Comparison of ENCODE assay signal across 8 cellular contexts in genomic region chr16:89971495-89972243, GRCh38. TPM values are rescaled to one million over a fixed set of nuclear protein-coding genes. Genes with fewer than 3 reads are reported as not detected.
A peak's percentile ranks its signal among the peaks of the same experiment; 100 is the strongest.
DNase-seq lines count a peak whose midpoint lies in the region; ATAC-seq and TF ChIP-seq lines count a peak whose summit lies in the region.

No MANE protein-coding gene starts in this region.

- TF ChIP-seq POLR2A in thyroid gland (IDR thresholded peaks at IDR 0.05): no peak

- WGBS in thyroid gland, 2 donors: 60 to 71% methylated on average over 20 to 27 of the region's 42 CpGs

- in situ Hi-C loops in KBM-7 (cut with MboI; ENCODE audit: low pct_unique_long_range_greater_than_20kb, low sequenced_read_pairs): no loop called here

- TF ChIP-seq CTCF in Caco-2 (IDR thresholded peaks at IDR 0.05; ENCODE audit: insufficient read depth in 1 of 2, low read depth in 1 of 2, low read length in 1 of 2, severe bottlenecking in 1 of 2, unreplicated experiment in 1 of 2): no peak
- no peak for TF ChIP-seq CTCF in ascending aorta (IDR thresholded peaks at IDR 0.05)
- TF ChIP-seq CTCF in thyroid gland (IDR thresholded peaks at IDR 0.05): no peak

- CTCF ChIA-PET in Caco-2 (lab: Charles Lee): interaction anchor here (1.9 kb wide), 1 partner anchor 53 kb away, joined by 5 read pairs; the partner anchor contains the start of gene MC1R

- intact Hi-C loops in Caco-2 (cut with micrococcal nuclease; ENCODE audit: unreplicated experiment): loop anchor here (2.0 kb wide), 1 partner anchor 47 kb away; the partner anchor contains the start of gene DBNDD1
- intact Hi-C loops in ascending aorta (cut with DNase I): loop anchor here (1.0 to 5.0 kb wide), 4 partner anchors 23 to 1159 kb away; partner anchors contain the start of genes APRT, DEF8 and TUBB3
- intact Hi-C loops in left colon (cut with DNase I, micrococcal nuclease): no loop called here
- intact Hi-C loops in thyroid gland (cut with DNase I): no loop called here

- H3K27me3 Mint-ChIP-seq in Caco-2 (ENCODE audit: insufficient read depth, unreplicated experiment): no peaks in the 10 kb centered on the region

- no peaks in the 10 kb centered on the region for H3K9me3 Mint-ChIP-seq in Caco-2 (ENCODE audit: unreplicated experiment)

- peak; percentile 2 for ATAC-seq in HG03432 (IDR thresholded peaks at IDR 0.05; ENCODE audit: unreplicated experiment)
- ATAC-seq in left colon: no peak

- peaks cover 8% of the 10 kb centered on the region for H3K36me3 ChIP-seq in Caco-2 (ENCODE audit: control insufficient read depth, insufficient read depth, low read length)
- H3K36me3 ChIP-seq in ascending aorta: no peaks in the 10 kb centered on the region
- H3K36me3 ChIP-seq in thyroid gland: no peaks in the 10 kb centered on the region

- peaks cover 54% of the 10 kb centered on the region for H3K36me3 Mint-ChIP-seq in Caco-2 (ENCODE audit: insufficient read depth, unreplicated experiment)

- POLR2A ChIA-PET in Caco-2 (lab: Charles Lee): interaction anchor here (0.6 to 0.9 kb wide), 3 partner anchors 24 to 426 kb away, joined by 3 to 7 read pairs (median 4); partner anchors contain the start of gene DEF8

- BruUV-seq in Caco-2 (replicated peaks; lab: Mats Ljungman, UMichigan): TSS peak; percentile 64

- H3K27ac ChIP-seq in ascending aorta: peak overlapping the region; percentile 93 to 94
- H3K27ac ChIP-seq in thyroid gland: peak overlapping the region; percentile 91 to 94 (median 93)

- H3K9me3 ChIP-seq in Caco-2: no peaks in the 10 kb centered on the region
- no peaks in the 10 kb centered on the region for H3K9me3 ChIP-seq in ascending aorta
- no peaks in the 10 kb centered on the region for H3K9me3 ChIP-seq in thyroid gland

- DNase-seq in Caco-2 (no peak), ascending aorta (ENCODE audit: low spot score in 2 of 2) (no peak), left colon (peak; percentile 41 to 48), thyroid gland (peak; percentile 20 to 32), KBM-7 (no peak), glomerular visceral epithelial cell (ENCODE audit: extremely low spot score) (no peak), NCI-H187 (lab: John Stamatoyannopoulos, UW) (no peak)

- H3K4me1 ChIP-seq in Caco-2 (peaks cover 14% of the 10 kb centered on the region), ascending aorta (peaks cover 11 to 13% of the 10 kb centered on the region in 2 donors), thyroid gland (peaks cover 16 to 20% of the 10 kb centered on the region in 2 donors)

- peak overlapping the region; percentile 100 for H3K27ac Mint-ChIP-seq in Caco-2 (ENCODE audit: unreplicated experiment)

- H3K4me3 ChIP-seq in Caco-2 (ENCODE audit: low read depth, low read length): peak overlapping the region; percentile 99
- H3K4me3 ChIP-seq in ascending aorta: peak overlapping the region; percentile 81 to 87
- H3K4me3 ChIP-seq in thyroid gland (replicated peaks in 1 of 3): peak overlapping the region; percentile 53 to 99 (median 88)

- H3K27me3 ChIP-seq in Caco-2 (replicated peaks; ENCODE audit: control insufficient read depth, insufficient read depth, low read length) (no peaks in the 10 kb centered on the region), ascending aorta (no peaks in the 10 kb centered on the region), thyroid gland (no peaks in the 10 kb centered on the region)

- H3K4me1 Mint-ChIP-seq in Caco-2 (ENCODE audit: low read depth, unreplicated experiment): peaks cover 28% of the 10 kb centered on the region

- peak overlapping the region; percentile 100 for H3K4me3 Mint-ChIP-seq in Caco-2 (ENCODE audit: unreplicated experiment)

RNA-seq across cellular contexts. Expression of gene DEF8, which starts 23.1 kb away (rescaled TPM):
- 132 and 145 TPM in 2 replicates for total RNA-seq in Caco-2 (2022)
- 34.5 TPM for total RNA-seq in ascending aorta
- total RNA-seq in left colon: 10 to 100 TPM; 25.4 to 34.0 TPM
- 10 to 100 TPM; 45.0 to 80.9 (median 72.1) TPM for total RNA-seq in thyroid gland

RNA-seq across cellular contexts. Expression of gene DBNDD1, which starts 47.6 kb away (rescaled TPM):
- total RNA-seq in Caco-2 (2022): 64.2 and 64.6 TPM in 2 replicates
- total RNA-seq in ascending aorta: 2.7 TPM
- 1 to 10 TPM; 3.8 to 4.9 TPM for total RNA-seq in left colon
- 10 to 100 TPM in 2 of 4 donors, 1 to 10 TPM in 2; 7.4 to 12.8 (median 10.3) TPM for total RNA-seq in thyroid gland

RNA-seq across cellular contexts. Expression of gene TUBB3, which starts 48.5 kb away (rescaled TPM):
- 31.3 and 37.5 TPM in 2 replicates for total RNA-seq in Caco-2 (2022)
- total RNA-seq in ascending aorta: 2.3 TPM
- 1 to 10 TPM; 3.3 to 4.2 TPM for total RNA-seq in left colon
- total RNA-seq in thyroid gland: 1 to 10 TPM in 1 of 4 donors, under 1 TPM in 3; 0.33 to 2.4 (median 0.68) TPM

RNA-seq across cellular contexts. Expression of gene MC1R, which starts 53.0 kb away (rescaled TPM):
- 5.6 and 6.5 TPM in 2 replicates for total RNA-seq in Caco-2 (2022)
- 13.2 TPM for total RNA-seq in ascending aorta
- 1 to 10 TPM; 2.1 to 4.3 TPM for total RNA-seq in left colon
- 10 to 100 TPM in 2 of 4 donors, 1 to 10 TPM in 2; 7.7 to 16.2 (median 11.4) TPM for total RNA-seq in thyroid gland

Comparison
In these comparisons a context has a peak if more than half of its experiments do, and no peak if none do; other contexts are left out.
1. DNase-seq: peak in left colon (2 of 2) and thyroid gland (2 of 2); none in Caco-2 (0 of 2), ascending aorta (0 of 2), KBM-7 (single experiment), glomerular visceral epithelial cell (single experiment) and NCI-H187 (0 of 2).
2. intact Hi-C loops: an anchor here in Caco-2 (2.0 kb wide) and ascending aorta (1.0 to 5.0 kb wide); none called in left colon and thyroid gland.
3. Peak in every context shown above with its lines, with median percentiles within 50 percentile points of each other: H3K4me3 ChIP-seq.